ENCODE assay signal across 8 cellular contexts in the genomic region with DNA sequence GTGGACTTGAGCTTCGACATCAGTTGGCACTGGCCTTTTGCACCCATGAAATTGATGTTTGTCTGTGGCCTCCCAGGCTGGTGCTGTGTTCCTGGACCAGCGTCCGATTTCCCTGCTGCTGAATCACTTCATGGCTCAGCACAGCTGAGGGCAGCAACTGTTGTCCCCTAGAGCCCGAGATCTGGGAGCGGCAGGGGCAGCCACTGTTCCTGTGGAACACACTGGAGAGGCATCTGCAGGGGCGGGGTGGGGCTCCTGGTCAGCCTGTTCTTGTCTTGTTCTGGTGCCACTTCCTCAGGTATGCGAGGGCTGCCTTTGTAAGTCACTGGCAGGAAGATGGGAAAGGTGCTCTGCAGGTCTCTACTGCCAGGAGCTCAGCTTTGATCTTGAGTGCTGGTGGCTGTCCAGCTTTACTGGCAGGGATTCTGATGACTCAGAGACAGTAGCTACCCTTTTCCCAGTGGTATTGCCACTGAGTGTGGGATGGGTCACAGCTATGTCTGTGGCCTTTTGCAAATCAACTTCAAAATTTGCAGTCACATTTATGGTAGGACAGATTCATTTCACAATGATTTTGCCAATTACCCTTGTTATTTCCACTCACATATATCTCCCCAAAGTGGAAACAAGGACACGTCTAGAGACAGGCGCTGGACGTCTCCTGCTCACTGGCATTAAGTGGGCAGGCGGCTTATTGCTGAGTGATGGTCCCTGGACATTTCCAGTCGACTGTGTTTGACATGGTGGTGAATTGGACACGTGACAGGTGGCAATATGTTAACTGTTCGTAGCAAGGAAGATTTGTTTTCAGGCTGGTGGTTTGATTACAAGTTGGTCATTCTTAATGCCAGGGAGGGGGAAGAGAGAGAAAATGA. TPM values are rescaled to one million over a fixed set of nuclear protein-coding genes. Genes with fewer than 3 reads are reported as not detected.
A peak's percentile ranks its signal among the peaks of the same experiment; 100 is the strongest.
DNase-seq lines count a peak whose midpoint lies in the region; ATAC-seq and TF ChIP-seq lines count a peak whose summit lies in the region.

No MANE protein-coding gene starts in this region.

- no peak for TF ChIP-seq POLR2A in Peyer's patch (IDR thresholded peaks at IDR 0.05)

- 51 to 58% methylated on average over 14 of the region's 14 CpGs for WGBS in esophagus, 2 donors

- TF ChIP-seq CTCF in Peyer's patch (IDR thresholded peaks at IDR 0.05): no peak

- peaks cover 0 to 42% (median 3%) of the 10 kb centered on the region in 4 donors for H3K4me1 ChIP-seq in Peyer's patch
- H3K4me1 ChIP-seq in esophagus (ENCODE audit: control insufficient read depth in 2 of 2, insufficient read depth in 2 of 2, low read length in 1 of 2): peaks cover 16 to 31% of the 10 kb centered on the region in 2 donors

- ATAC-seq in HG02840 (IDR thresholded peaks at IDR 0.05; ENCODE audit: low FRiP score, unreplicated experiment): no peak

- DNase-seq in DMS53 (lab: John Stamatoyannopoulos, UW) (peak; percentile 44), DMS53 treated with DMSO at 0.1 percent for 48 hours (lab: John Stamatoyannopoulos, UW; ENCODE audit: unreplicated experiment) (no peak), Peyer's patch (peak in 2 of 3 donors; percentile 66 to 70), pons (ENCODE audit: low spot score) (peak; percentile 28), SKM-1 (lab: John Stamatoyannopoulos, UW; ENCODE audit: unreplicated experiment) (no peak), NCI-H1417 treated with DMSO at 0.1 percent for 48 hours (lab: John Stamatoyannopoulos, UW) (no peak)

- no peaks in the 10 kb centered on the region for H3K27me3 ChIP-seq in Peyer's patch
- no peaks in the 10 kb centered on the region for H3K27me3 ChIP-seq in esophagus (ENCODE audit: control insufficient read depth in 1 of 2, insufficient read depth in 2 of 2, low read length in 2 of 2)

- H3K4me3 ChIP-seq in Peyer's patch (no peak overlapping the region), esophagus (ENCODE audit: low read depth in 1 of 2, low read length in 2 of 2) (no peak overlapping the region)

- H3K36me3 ChIP-seq in Peyer's patch (no peaks in the 10 kb centered on the region), esophagus (ENCODE audit: control insufficient read depth in 2 of 2, insufficient read depth in 2 of 2, low read length in 1 of 2) (peaks cover 0 to 16% of the 10 kb centered on the region in 2 donors)

- H3K9me3 ChIP-seq in Peyer's patch (no peaks in the 10 kb centered on the region), esophagus (ENCODE audit: control insufficient read depth in 2 of 2, insufficient read depth in 1 of 2, low read depth in 1 of 2, low read length in 1 of 2) (no peaks in the 10 kb centered on the region)

- H3K27ac ChIP-seq in Peyer's patch: peak overlapping the region in 1 of 4 donors; percentile 51
- H3K27ac ChIP-seq in esophagus (ENCODE audit: low read depth in 2 of 2, low read length in 1 of 2): peak overlapping the region; percentile 49 to 71

RNA-seq across cellular contexts. Expression of a gene that starts 15.3 kb away (rescaled TPM):
- 100 to 1,000 TPM in 3 of 4 donors, 10 to 100 TPM in 1; 63.5 to 225 (median 161) TPM for total RNA-seq in Peyer's patch
- 10 to 100 TPM; 15.3 to 18.6 TPM for polyA plus RNA-seq in esophagus

Comparison
In these comparisons a context has a peak if more than half of its experiments do, and no peak if none do; other contexts are left out.
1. DNase-seq: peak in DMS53 (single experiment), Peyer's patch (2 of 3) and pons (single experiment); none in DMS53 treated with DMSO at 0.1 percent for 48 hours (single experiment), SKM-1 (single experiment) and NCI-H1417 treated with DMSO at 0.1 percent for 48 hours (single experiment).